Comparison of ENCODE assay signal across 8 cellular contexts in the genomic region with DNA sequence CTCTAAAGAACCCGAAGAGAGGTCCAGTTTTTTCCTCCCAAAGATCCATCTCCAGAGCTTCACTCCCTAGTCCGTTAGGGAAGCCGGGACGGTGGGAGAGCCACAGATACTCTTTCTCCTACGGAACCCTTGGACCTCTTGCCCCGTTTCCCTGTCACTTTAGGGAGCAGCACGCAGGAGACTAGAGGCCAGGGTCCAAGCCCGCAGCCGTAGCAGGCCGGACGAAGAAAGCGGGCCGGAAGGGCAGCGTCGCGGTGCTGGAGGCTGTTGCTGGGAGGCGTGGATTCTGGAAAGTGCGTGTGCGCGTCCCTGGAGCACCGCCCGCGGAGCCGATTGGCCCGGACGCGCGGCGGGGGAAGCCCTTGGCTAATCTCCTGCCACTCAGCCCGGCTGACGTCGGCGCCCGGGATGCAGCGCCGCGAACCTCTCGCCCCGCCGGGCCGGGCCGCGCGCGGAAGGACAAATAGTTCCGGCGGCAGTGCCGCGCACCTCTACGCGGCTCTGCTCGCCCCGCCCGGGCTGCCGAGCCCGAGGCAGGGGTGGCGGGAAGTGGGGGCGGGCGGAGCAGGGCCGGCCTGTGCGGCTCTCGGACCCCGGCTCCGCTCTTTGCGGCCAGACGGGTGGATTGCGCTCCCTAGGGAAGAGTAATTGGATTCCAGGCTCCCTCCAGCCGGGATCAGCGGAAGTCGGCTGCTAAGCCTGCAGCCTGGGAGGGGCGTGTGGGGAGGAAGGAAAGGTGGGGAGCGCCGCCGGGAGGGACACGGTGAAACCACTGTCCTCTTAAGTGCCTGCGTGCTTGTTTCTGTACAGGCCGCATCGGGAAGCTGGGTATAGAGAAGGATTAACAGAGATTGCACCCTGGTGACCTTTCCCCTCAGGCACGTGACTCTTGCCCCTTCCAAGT. TPM values are rescaled to one million over a fixed set of nuclear protein-coding genes. Genes with fewer than 3 reads are reported as not detected.
DNase-seq lines count a peak whose midpoint lies in the region; ATAC-seq and TF ChIP-seq lines count a peak whose summit lies in the region.

No MANE protein-coding gene starts in this region.

- TF ChIP-seq EP300 in tibial nerve (IDR thresholded peaks at IDR 0.05), result peak; percentile 68 to 96

- peak overlapping the region; percentile 6 for H2BK12ac ChIP-seq in trophoblast cell (ENCODE audit: low read length)

- peaks cover 10% of the 10 kb centered on the region for H3K79me1 ChIP-seq in trophoblast cell (ENCODE audit: low read length)

- peak overlapping the region; percentile 75 for H3K4me3 ChIP-seq in GM12875 (ENCODE audit: low read depth, low read length)
- peak overlapping the region; percentile 80 for H3K4me3 ChIP-seq in adipocyte (ENCODE audit: low read length)
- peak overlapping the region; percentile 47 to 86 (median 71) for H3K4me3 ChIP-seq in heart left ventricle
- H3K4me3 ChIP-seq in trophoblast cell (ENCODE audit: low read depth, low read length), result peak overlapping the region; percentile 74
- H3K4me3 ChIP-seq in tibial nerve, result peak overlapping the region; percentile 65 to 80 (median 75)

- ATAC-seq in HG02678 (IDR thresholded peaks at IDR 0.05; ENCODE audit: unreplicated experiment) (peak; percentile 92), heart left ventricle (peak; percentile 98 to 99 (median 98))

- 0 to 1% (median 1%) methylated on average over 17 to 79 of the region's 79 CpGs for WGBS in heart left ventricle, 4 donors
- WGBS in trophoblast cell (ENCODE audit: extremely low coverage, insufficient coverage, insufficient read length), result no CpG with 5 or more reads among the region's 79 CpGs
- WGBS in tibial nerve, 2 donors, result 0% methylated on average over 32 to 48 of the region's 79 CpGs

- no peak overlapping the region for H2AK5ac ChIP-seq in trophoblast cell (ENCODE audit: low read length)

- H3K79me2 ChIP-seq in trophoblast cell (ENCODE audit: control insufficient read depth, insufficient read depth, low read length, poor library complexity), result peaks cover 2% of the 10 kb centered on the region

- H3K27me3 ChIP-seq in adipocyte (replicated peaks; ENCODE audit: control insufficient read depth, insufficient read depth, low read length), result no peaks in the 10 kb centered on the region
- no peaks in the 10 kb centered on the region for H3K27me3 ChIP-seq in heart left ventricle
- no peaks in the 10 kb centered on the region for H3K27me3 ChIP-seq in trophoblast cell (ENCODE audit: insufficient read depth, low read length)
- H3K27me3 ChIP-seq in tibial nerve, result no peaks in the 10 kb centered on the region

- peak overlapping the region; percentile 90 for H4K8ac ChIP-seq in trophoblast cell (ENCODE audit: low read depth, low read length)

- peaks cover 18% of the 10 kb centered on the region for H3K4me1 ChIP-seq in adipocyte (ENCODE audit: control insufficient read depth, insufficient read depth, low read length)
- peaks cover 0 to 32% (median 17%) of the 10 kb centered on the region in 12 donors for H3K4me1 ChIP-seq in heart left ventricle
- H3K4me1 ChIP-seq in trophoblast cell (ENCODE audit: control insufficient read depth in 1 of 2, insufficient read depth in 2 of 2, low read length in 2 of 2), result peaks cover 3% of the 10 kb centered on the region in 2 experiments
- peaks cover 0 to 26% (median 11%) of the 10 kb centered on the region in 4 donors for H3K4me1 ChIP-seq in tibial nerve

- peak overlapping the region; percentile 54 for H2BK5ac ChIP-seq in trophoblast cell (ENCODE audit: low read depth, low read length, poor library complexity)

- no peaks in the 10 kb centered on the region for H3K9me3 ChIP-seq in adipocyte (ENCODE audit: control insufficient read depth, low read length)
- H3K9me3 ChIP-seq in heart left ventricle, result no peaks in the 10 kb centered on the region
- H3K9me3 ChIP-seq in trophoblast cell (ENCODE audit: insufficient read depth, low read depth, low read length), result no peaks in the 10 kb centered on the region
- H3K9me3 ChIP-seq in tibial nerve, result no peaks in the 10 kb centered on the region

- H3K14ac ChIP-seq in trophoblast cell (ENCODE audit: low read length), result peak overlapping the region; percentile 80

- H3K9ac ChIP-seq in adipocyte (ENCODE audit: low read length), result peak overlapping the region; percentile 87
- peak overlapping the region; percentile 88 for H3K9ac ChIP-seq in trophoblast cell (ENCODE audit: low read length)

- TF ChIP-seq CTCF in GM12875 (IDR thresholded peaks at IDR 0.05; ENCODE audit: borderline replicate concordance, insufficient read depth, low read depth, low read length) (no peak), heart left ventricle (IDR thresholded peaks at IDR 0.05) (peak in 3 of 12 donors; percentile 12 to 33 (median 28)), tibial nerve (IDR thresholded peaks at IDR 0.05) (peak in 2 of 5 experiments; percentile 34 to 67)

- peak overlapping the region; percentile 95 to 99 (median 98) for H3K27ac ChIP-seq in heart left ventricle
- peak overlapping the region; percentile 95 for H3K27ac ChIP-seq in trophoblast cell (ENCODE audit: low read depth, low read length)
- peak overlapping the region; percentile 93 to 99 (median 96) for H3K27ac ChIP-seq in tibial nerve

- peak overlapping the region; percentile 56 for H3K18ac ChIP-seq in trophoblast cell (ENCODE audit: low read length)

- H2BK120ac ChIP-seq in trophoblast cell (ENCODE audit: insufficient read depth, low read length, poor library complexity), result peak overlapping the region; percentile 76

- H3K23ac ChIP-seq in trophoblast cell (ENCODE audit: low read length), result no peak overlapping the region

- intact Hi-C loops in heart left ventricle (cut with DNase I), result loop anchor here in 9 of 10 donors (1.0 to 10.0 kb wide), 9 partner anchors 31 to 418 kb away; partner anchors contain the start of genes TCF12 (in 9 of the 9) and ZNF280D (in 3 of the 9)

- peak overlapping the region; percentile 69 for H4K91ac ChIP-seq in trophoblast cell (ENCODE audit: low read depth, low read length)

- TF ChIP-seq POLR2A in heart left ventricle (IDR thresholded peaks at IDR 0.05) (peak in 1 of 2 donors; percentile 75), tibial nerve (IDR thresholded peaks at IDR 0.05) (peak; percentile 9 to 82)

- no peaks in the 10 kb centered on the region for H3K36me3 ChIP-seq in adipocyte (ENCODE audit: control insufficient read depth, insufficient read depth, low read length, severe bottlenecking)
- peaks cover 0 to 7% (median 0%) of the 10 kb centered on the region in 9 donors for H3K36me3 ChIP-seq in heart left ventricle
- no peaks in the 10 kb centered on the region for H3K36me3 ChIP-seq in trophoblast cell (ENCODE audit: control insufficient read depth in 1 of 2, insufficient read depth in 2 of 2, low read length in 2 of 2)
- no peaks in the 10 kb centered on the region for H3K36me3 ChIP-seq in tibial nerve

- H3K4me2 ChIP-seq in trophoblast cell (ENCODE audit: low read length), result peak overlapping the region; percentile 85

- H2AFZ ChIP-seq in trophoblast cell (ENCODE audit: insufficient read depth, low read length, poor library complexity), result peak overlapping the region; percentile 79

- DNase-seq in NCI-H1105 treated with DMSO at 0.1 percent for 48 hours (lab: John Stamatoyannopoulos, UW), result peak; percentile 82
- peak; percentile 90 to 95 for DNase-seq in SW 1271 (lab: John Stamatoyannopoulos, UW)
- DNase-seq in adipocyte (ENCODE audit: low read depth), result peak; percentile 99
- DNase-seq in heart left ventricle, result peak; percentile 96 to 97 (median 97)
- peak; percentile 96 to 98 for DNase-seq in trophoblast cell
- peak; percentile 81 to 86 for DNase-seq in tibial nerve (ENCODE audit: low spot score in 2 of 2)

- H3K4ac ChIP-seq in trophoblast cell (ENCODE audit: low read depth, low read length), result peak overlapping the region; percentile 21

- H4K12ac ChIP-seq in trophoblast cell (ENCODE audit: low read depth, low read length), result peak overlapping the region; percentile 83

RNA-seq across cellular contexts. Expression of gene TCF12, which starts 31.3 kb away (rescaled TPM):
- total RNA-seq in heart left ventricle, result 10 to 100 TPM; 31.8 to 77.3 (median 46.8) TPM
- 10 to 100 TPM in 1 of 2 donors, 1 to 10 TPM in 1; 6.5 to 21.1 TPM for polyA plus RNA-seq in heart left ventricle
- polyA plus RNA-seq in trophoblast cell (2013), result 35.6 and 36.9 TPM in 2 replicates
- total RNA-seq in tibial nerve, result 100 to 1,000 TPM; 117 to 181 (median 174) TPM

Comparison
In these comparisons a context has a peak if more than half of its experiments do, and no peak if none do; other contexts are left out.
1. Peak in every context shown above with its lines: DNase-seq, ATAC-seq, H3K4me3 ChIP-seq and H3K27ac ChIP-seq.